In genomic region chr1:201147396-201148015, GRCh38 we compare ENCODE assay signal across 31 cellular contexts. TPM values are rescaled to one million over a fixed set of nuclear protein-coding genes. Genes with fewer than 3 reads are reported as not detected.
"Had no signal": no experiment of that assay in that cellular context is flagged by ENCODE, and none has a peak within 500 bp of the region (broad histone marks: within the 10 kb centered on the region; RNA-seq: fewer than 3 reads in every experiment).

No MANE protein-coding gene starts in this region.

- H3K4me1 ChIP-seq: neural progenitor cell had no signal

- H3K9ac ChIP-seq: neural progenitor cell had no signal

- ATAC-seq: activated CD8-positive, alpha-beta T cell treated with anti-CD3 and anti-CD28 coated beads for 36 hours; activated naive CD8-positive, alpha-beta T cell treated with anti-CD3 and anti-CD28 coated beads, Interleukin-2, amount 50 U/mL, for 24 hours; activated T-cell treated with anti-CD3 and anti-CD28 coated beads, Interleukin-2, amount 50 U/mL, for 72 hours; left cardiac atrium; stimulated activated naive B cell treated with anti-CD40 and anti-IgM and Interleukin-4, amounts not matched to agents 10 μg/mL and 1 μg/mL and 100 μg/mL, for 72 hours; WTC11 had no signal

- DNase-seq: activated CD4-positive, alpha-beta T cell treated with anti-CD3 and anti-CD28 coated beads for 1 hour; activated CD4-positive, alpha-beta T cell treated with anti-CD3 and anti-CD28 coated beads, Interleukin-2, amount 10 ng/mL, durations not matched to agents 7 days and 5 days; activated CD8-positive, alpha-beta T cell treated with anti-CD3 and anti-CD28 coated beads for 36 hours; activated naive CD4-positive, alpha-beta T cell treated with anti-CD3 and anti-CD28 coated beads, Interleukin-2, amount 10 ng/mL, durations not matched to agents 7 days and 5 days; activated naive CD8-positive, alpha-beta T cell treated with anti-CD3 and anti-CD28 coated beads, Interleukin-2, amount 50 U/mL, for 24 hours; activated T-cell treated with anti-CD3 and anti-CD28 coated beads, Interleukin-2, amount 50 U/mL, for 72 hours; amygdala; central memory CD4-positive, alpha-beta T cell; dermis blood vessel endothelial cell; effector CD4-positive, alpha-beta T cell; esophagus squamous epithelium; left cardiac atrium; mammary epithelial cell; naive B cell; stimulated activated CD4-positive, alpha-beta T cell treated with anti-CD3 and anti-CD28 coated beads, Interleukin-15, amount 100 ng/mL, for 24 hours; stimulated activated CD4-positive, alpha-beta T cell treated with anti-CD3 and anti-CD28 coated beads, Interleukin-2, amount 100 ng/mL, for 24 hours; stimulated activated naive B cell treated with anti-CD40 and anti-IgM and Interleukin-4, amounts not matched to agents 10 μg/mL and 1 μg/mL and 100 μg/mL, for 72 hours; T-helper 2 cell had no signal

- H3K4me3 ChIP-seq: esophagus squamous epithelium, neural progenitor cell, right atrium auricular region, smooth muscle cell, tibial nerve had no signal

- H3K27me3 ChIP-seq: neural progenitor cell, right atrium auricular region, tibial nerve had no signal

- H3K27ac ChIP-seq: epithelial cell of prostate, esophagus squamous epithelium, neural progenitor cell, right atrium auricular region, tibial nerve had no signal

- H3K9me3 ChIP-seq: esophagus squamous epithelium, right atrium auricular region, tibial nerve had no signal

RNA-seq across cellular contexts. Expression of gene ASCL5, which starts 20.5 kb away (rescaled TPM):
- total RNA-seq: activated CD4-positive, alpha-beta T cell treated with anti-CD3 and anti-CD28 coated beads, Interleukin-2, amount 10 ng/mL, durations not matched to agents 7 days and 5 days; dermis blood vessel endothelial cell; esophagus squamous epithelium; frontal cortex; left cardiac atrium; liver; mammary epithelial cell; mesothelial cell of epicardium; omental fat pad; pulmonary artery endothelial cell; right atrium auricular region; smooth muscle cell; temporal lobe; tibial nerve; urinary bladder had no signal
- polyA plus RNA-seq: liver, mammary epithelial cell, smooth muscle cell, urinary bladder had no signal

RNA-seq across cellular contexts. Expression of gene CACNA1S, which starts 35.3 kb away (rescaled TPM):
- total RNA-seq: activated CD4-positive, alpha-beta T cell treated with anti-CD3 and anti-CD28 coated beads, Interleukin-2, amount 10 ng/mL, durations not matched to agents 7 days and 5 days; activated CD8-positive, alpha-beta T cell treated with anti-CD3 and anti-CD28 coated beads for 36 hours; activated T-cell treated with anti-CD3 and anti-CD28 coated beads, Interleukin-2, amount 50 U/mL, for 72 hours; dermis blood vessel endothelial cell; esophagus squamous epithelium; left cardiac atrium; mammary epithelial cell; mesothelial cell of epicardium; omental fat pad; pulmonary artery endothelial cell; right atrium auricular region; smooth muscle cell; tibial nerve had no signal
- polyA plus RNA-seq: liver, mammary epithelial cell, smooth muscle cell, urinary bladder had no signal

RNA-seq across cellular contexts. Expression of gene IGFN1, which starts 43.1 kb away (rescaled TPM):
- total RNA-seq: activated CD4-positive, alpha-beta T cell treated with anti-CD3 and anti-CD28 coated beads, Interleukin-2, amount 10 ng/mL, durations not matched to agents 7 days and 5 days; activated CD8-positive, alpha-beta T cell treated with anti-CD3 and anti-CD28 coated beads for 36 hours; esophagus squamous epithelium; pulmonary artery endothelial cell; right atrium auricular region; smooth muscle cell; tibial nerve had no signal
- polyA plus RNA-seq: smooth muscle cell had no signal
